ENCODE assay signal across 21 cellular contexts in genomic region chrX:119496521-119496829, GRCh38. TPM values are rescaled to one million over a fixed set of nuclear protein-coding genes. Genes with fewer than 3 reads are reported as not detected.
DNase-seq lines count a peak whose midpoint lies in the region; ATAC-seq and TF ChIP-seq lines count a peak whose summit lies in the region.
"Had no signal": no experiment of that assay in that cellular context is flagged by ENCODE, and none has a peak within 500 bp of the region (broad histone marks: within the 10 kb centered on the region; RNA-seq: fewer than 3 reads in every experiment).

No MANE protein-coding gene starts in this region.

- peak overlapping the region; percentile 82 for H3K27ac Mint-ChIP-seq in Caco-2 (ENCODE audit: unreplicated experiment)
- H3K27ac Mint-ChIP-seq in activated T-helper 17 cell treated with anti-CD3 and anti-CD28 coated beads, Interleukin-2, amount 50 U/mL, for 72 hours: peak overlapping the region; percentile 44
- H3K27ac Mint-ChIP-seq in naive thymus-derived CD8-positive, alpha-beta T cell: peak overlapping the region in 8 of 10 donors; percentile 48 to 92 (median 82)
- H3K27ac Mint-ChIP-seq: activated CD8-positive, alpha-beta memory T cell treated with anti-CD3 and anti-CD28 coated beads, Interleukin-2, amount 10 ng/mL, durations not matched to agents 7 days and 5 days; activated T-cell treated with anti-CD3 and anti-CD28 coated beads, Interleukin-2, amount 50 U/mL, for 72 hours; GM23338; natural killer cell had no signal

- H3K27ac ChIP-seq in BLaER1: no peak overlapping the region
- no peak overlapping the region for H3K27ac ChIP-seq in WERI-Rb-1
- H3K27ac ChIP-seq: epithelial cell of prostate, SK-N-MC had no signal

- H3K9me3 ChIP-seq in BLaER1: no peaks in the 10 kb centered on the region
- no peaks in the 10 kb centered on the region for H3K9me3 ChIP-seq in Caco-2
- H3K9me3 ChIP-seq in WERI-Rb-1 (ENCODE audit: severe bottlenecking): no peaks in the 10 kb centered on the region

- no peaks in the 10 kb centered on the region for H3K9me3 Mint-ChIP-seq in Caco-2 (ENCODE audit: unreplicated experiment)
- no peaks in the 10 kb centered on the region for H3K9me3 Mint-ChIP-seq in activated T-helper 17 cell treated with anti-CD3 and anti-CD28 coated beads, Interleukin-2, amount 50 U/mL, for 72 hours
- H3K9me3 Mint-ChIP-seq in naive thymus-derived CD8-positive, alpha-beta T cell: no peaks in the 10 kb centered on the region
- H3K9me3 Mint-ChIP-seq: activated T-cell treated with anti-CD3 and anti-CD28 coated beads, Interleukin-2, amount 50 U/mL, for 72 hours; GM23338; natural killer cell had no signal

- TF ChIP-seq CTCF in Caco-2 (IDR thresholded peaks at IDR 0.05; ENCODE audit: insufficient read depth in 1 of 2, low read depth in 1 of 2, low read length in 1 of 2, severe bottlenecking in 1 of 2, unreplicated experiment in 1 of 2): no peak
- no peak for TF ChIP-seq CTCF in WERI-Rb-1 (IDR thresholded peaks at IDR 0.05; ENCODE audit: low read depth, low read length)

- intact Hi-C loops in Caco-2 (cut with micrococcal nuclease; ENCODE audit: unreplicated experiment): no loop called here
- intact Hi-C loops in cardiac septum (cut with DNase I): no loop called here

- H3K4me3 ChIP-seq in BLaER1 (no peak overlapping the region), Caco-2 (ENCODE audit: low read depth, low read length) (no peak overlapping the region), WERI-Rb-1 (ENCODE audit: low read depth, low read length) (no peak overlapping the region)
- H3K4me3 ChIP-seq: GM23338, SK-N-MC, smooth muscle cell had no signal

- CTCF ChIA-PET in Caco-2 (lab: Charles Lee): no interaction called here

- no peaks in the 10 kb centered on the region for H4K20me1 ChIP-seq in BLaER1

- DNase-seq in Caco-2 (no peak), cardiac septum (ENCODE audit: low spot score) (no peak), WERI-Rb-1 (no peak)
- no peak for DNase-seq in naive thymus-derived CD8-positive, alpha-beta T cell
- DNase-seq: activated CD4-positive, alpha-beta T cell treated with anti-CD3 and anti-CD28 coated beads for 48 hours; activated CD8-positive, alpha-beta memory T cell treated with anti-CD3 and anti-CD28 coated beads, Interleukin-2, amount 10 ng/mL, durations not matched to agents 7 days and 5 days; activated T-cell treated with anti-CD3 and anti-CD28 coated beads, Interleukin-2, amount 50 U/mL, for 72 hours; cerebellar nuclear complex; mesenchymal stem cell; natural killer cell; NCI-H1092 treated with DMSO at 0.1 percent for 48 hours; NCI-H1930; stimulated activated CD4-positive, alpha-beta T cell treated with anti-CD3 and anti-CD28 coated beads, Interleukin-2, amount 100 ng/mL, for 24 hours had no signal

- BruUV-seq in Caco-2 (replicated peaks; lab: Mats Ljungman, UMichigan): no TSS peak

- H3K4me3 Mint-ChIP-seq in Caco-2 (ENCODE audit: unreplicated experiment): no peak overlapping the region
- peak overlapping the region; percentile 10 for H3K4me3 Mint-ChIP-seq in activated T-helper 17 cell treated with anti-CD3 and anti-CD28 coated beads, Interleukin-2, amount 50 U/mL, for 72 hours
- H3K4me3 Mint-ChIP-seq in naive thymus-derived CD8-positive, alpha-beta T cell: peak overlapping the region in 1 of 10 donors; percentile 38
- H3K4me3 Mint-ChIP-seq: activated CD8-positive, alpha-beta memory T cell treated with anti-CD3 and anti-CD28 coated beads, Interleukin-2, amount 10 ng/mL, durations not matched to agents 7 days and 5 days; activated T-cell treated with anti-CD3 and anti-CD28 coated beads, Interleukin-2, amount 50 U/mL, for 72 hours; GM23338; natural killer cell had no signal

- no peaks in the 10 kb centered on the region for H3K27me3 Mint-ChIP-seq in Caco-2 (ENCODE audit: insufficient read depth, unreplicated experiment)
- no peaks in the 10 kb centered on the region for H3K27me3 Mint-ChIP-seq in activated T-helper 17 cell treated with anti-CD3 and anti-CD28 coated beads, Interleukin-2, amount 50 U/mL, for 72 hours
- H3K27me3 Mint-ChIP-seq in naive thymus-derived CD8-positive, alpha-beta T cell: no peaks in the 10 kb centered on the region
- H3K27me3 Mint-ChIP-seq: activated CD8-positive, alpha-beta memory T cell treated with anti-CD3 and anti-CD28 coated beads, Interleukin-2, amount 10 ng/mL, durations not matched to agents 7 days and 5 days had no signal

- H3K36me3 ChIP-seq in BLaER1: no peaks in the 10 kb centered on the region
- no peaks in the 10 kb centered on the region for H3K36me3 ChIP-seq in Caco-2 (ENCODE audit: control insufficient read depth, insufficient read depth, low read length)
- no peaks in the 10 kb centered on the region for H3K36me3 ChIP-seq in WERI-Rb-1

- H3K4me1 ChIP-seq in BLaER1 (peaks cover 20% of the 10 kb centered on the region), Caco-2 (peaks cover 23% of the 10 kb centered on the region)

- ATAC-seq in activated T-helper 17 cell treated with anti-CD3 and anti-CD28 coated beads, Interleukin-2, amount 50 U/mL, for 72 hours (replicated peaks): no peak
- ATAC-seq in naive thymus-derived CD8-positive, alpha-beta T cell: peak in 1 of 2 donors; percentile 58
- ATAC-seq in HG03432 (IDR thresholded peaks at IDR 0.05; ENCODE audit: unreplicated experiment) (no peak), GM19397 (IDR thresholded peaks at IDR 0.05; ENCODE audit: unreplicated experiment) (no peak)
- ATAC-seq: activated CD8-positive, alpha-beta memory T cell treated with anti-CD3 and anti-CD28 coated beads, Interleukin-2, amount 10 ng/mL, durations not matched to agents 7 days and 5 days; natural killer cell had no signal

- H3K9ac ChIP-seq in BLaER1: no peak overlapping the region

- peaks cover 15% of the 10 kb centered on the region for H3K4me1 Mint-ChIP-seq in Caco-2 (ENCODE audit: low read depth, unreplicated experiment)
- H3K4me1 Mint-ChIP-seq in activated T-helper 17 cell treated with anti-CD3 and anti-CD28 coated beads, Interleukin-2, amount 50 U/mL, for 72 hours: peaks cover 10% of the 10 kb centered on the region
- H3K4me1 Mint-ChIP-seq in naive thymus-derived CD8-positive, alpha-beta T cell: peaks cover 8 to 17% (median 14%) of the 10 kb centered on the region in 4 donors
- H3K4me1 Mint-ChIP-seq: GM23338 had no signal

- no peaks in the 10 kb centered on the region for H3K36me3 Mint-ChIP-seq in Caco-2 (ENCODE audit: insufficient read depth, unreplicated experiment)
- no peaks in the 10 kb centered on the region for H3K36me3 Mint-ChIP-seq in activated T-helper 17 cell treated with anti-CD3 and anti-CD28 coated beads, Interleukin-2, amount 50 U/mL, for 72 hours (ENCODE audit: low read depth)
- no peaks in the 10 kb centered on the region for H3K36me3 Mint-ChIP-seq in naive thymus-derived CD8-positive, alpha-beta T cell
- H3K36me3 Mint-ChIP-seq: activated CD8-positive, alpha-beta memory T cell treated with anti-CD3 and anti-CD28 coated beads, Interleukin-2, amount 10 ng/mL, durations not matched to agents 7 days and 5 days; natural killer cell had no signal

- POLR2A ChIA-PET in Caco-2 (lab: Charles Lee): no interaction called here
- POLR2A ChIA-PET in naive thymus-derived CD8-positive, alpha-beta T cell (lab: Charles Lee): interaction anchor here (2.0 kb wide), 1 partner anchor 28 kb away, joined by 5 read pairs; the partner anchor contains the start of gene SLC25A5

- H3K4me2 ChIP-seq in BLaER1: peak overlapping the region; percentile 60
- H3K4me2 ChIP-seq: GM23338, smooth muscle cell had no signal

- H3K27me3 ChIP-seq in BLaER1 (no peaks in the 10 kb centered on the region), Caco-2 (replicated peaks; ENCODE audit: control insufficient read depth, insufficient read depth, low read length) (no peaks in the 10 kb centered on the region), WERI-Rb-1 (ENCODE audit: insufficient read depth, low read depth, severe bottlenecking) (no peaks in the 10 kb centered on the region)

RNA-seq across cellular contexts. Expression of gene SLC25A5, which starts 28.2 kb away (rescaled TPM):
- total RNA-seq in Caco-2 (2022) (416 and 445 TPM in 2 replicates), cardiac septum (251 TPM)
- total RNA-seq in activated T-helper 17 cell treated with anti-CD3 and anti-CD28 coated beads, Interleukin-2, amount 50 U/mL, for 72 hours: 100 to 1,000 TPM; 290 to 570 TPM
- total RNA-seq in naive thymus-derived CD8-positive, alpha-beta T cell: 100 to 1,000 TPM; 104 to 106 TPM
- polyA plus RNA-seq in naive thymus-derived CD8-positive, alpha-beta T cell: 100 to 1,000 TPM; 258 to 271 (median 271) TPM
